27 cellular contexts compared by ENCODE assay signal in genomic region chr22:44616882-44617655, GRCh38.
DNase-seq lines count a peak whose midpoint lies in the region; ATAC-seq, FAIRE-seq and TF ChIP-seq lines count a peak whose summit lies in the region.
"Had no signal": no experiment of that assay in that cellular context is flagged by ENCODE, and none has a peak within 500 bp of the region (broad histone marks: within the 10 kb centered on the region; RNA-seq: fewer than 3 reads in every experiment).

No MANE protein-coding gene starts in this region.

- TF ChIP-seq POLR2A in GM12891 (IDR thresholded peaks at IDR 0.05; ENCODE audit: low read depth, low read length): no peak

- H3K27me3 ChIP-seq in endodermal cell (ENCODE audit: control insufficient read depth, insufficient read depth, low read length, poor library complexity, severe bottlenecking) (no peaks in the 10 kb centered on the region), lower lobe of right lung (ENCODE audit: low read depth) (peaks cover 24% of the 10 kb centered on the region), aorta (ENCODE audit: control insufficient read depth in 1 of 2, insufficient read depth in 2 of 2, low read length in 1 of 2) (no peaks in the 10 kb centered on the region)
- H3K27me3 ChIP-seq: Peyer's patch, testis had no signal

- H3K4me1 Mint-ChIP-seq in endodermal cell (no peaks in the 10 kb centered on the region), T-helper 17 cell (peaks cover 2% of the 10 kb centered on the region)
- H3K4me1 Mint-ChIP-seq: stimulated activated effector memory CD8-positive, alpha-beta T cell treated with anti-CD3 and anti-CD28 coated beads, Interleukin-12 subunit alpha, Interleukin-12 subunit beta, amount 100 ng/mL, for 72 hours had no signal

- FAIRE-seq in GM12891 (lab: Jason Lieb, UNC) (peak; percentile 90), HTR-8/SVneo (lab: Jason Lieb, UNC) (peak; percentile 99)
- FAIRE-seq: GM12878, GM19239 had no signal

- H3K9me3 Mint-ChIP-seq in endodermal cell: peaks cover 23% of the 10 kb centered on the region

- H3K4me1 ChIP-seq in endodermal cell (ENCODE audit: control insufficient read depth, insufficient read depth, low read length) (no peaks in the 10 kb centered on the region), lower lobe of right lung (peaks cover 8% of the 10 kb centered on the region), aorta (ENCODE audit: control insufficient read depth in 1 of 2, insufficient read depth in 2 of 2, low read length in 2 of 2) (no peaks in the 10 kb centered on the region)
- H3K4me1 ChIP-seq: psoas muscle, testis had no signal

- DNase-seq in GM12891 (ENCODE audit: insufficient read length, low spot score) (no peak), HTR-8/SVneo (ENCODE audit: insufficient read length, low spot score) (no peak), endodermal cell (peak; percentile 49), lower lobe of right lung (peak; percentile 37), T-helper 17 cell (no peak), aorta (no peak), NCI-H2171 treated with DMSO at 0.1 percent for 48 hours (lab: John Stamatoyannopoulos, UW) (no peak), D341Med (ENCODE audit: low spot score) (no peak)
- DNase-seq: activated naive CD4-positive, alpha-beta T cell treated with anti-CD3 and anti-CD28 coated beads for 36 hours; activated T-cell treated with anti-CD3 and anti-CD28 coated beads, Interleukin-2, amount 50 U/mL, for 1 hour; amygdala; central memory CD4-positive, alpha-beta T cell; dorsolateral prefrontal cortex; NCI-H1105; NCI-H2081; NK-92 treated with Interleukin-12 subunit alpha and Interleukin-12 subunit beta, amount 100 ng/mL, for 24 hours; Peyer's patch; stimulated activated CD4-positive, alpha-beta T cell treated with anti-CD3 and anti-CD28 coated beads, Interleukin-1b, Interleukin-23, amount 100 ng/mL, for 48 hours; testis had no signal

- H3K36me3 Mint-ChIP-seq in endodermal cell (ENCODE audit: low read depth) (no peaks in the 10 kb centered on the region), T-helper 17 cell (ENCODE audit: low read depth) (no peaks in the 10 kb centered on the region)
- H3K36me3 Mint-ChIP-seq: stimulated activated effector memory CD8-positive, alpha-beta T cell treated with anti-CD3 and anti-CD28 coated beads, Interleukin-12 subunit alpha, Interleukin-12 subunit beta, amount 100 ng/mL, for 72 hours had no signal

- H3K36me3 ChIP-seq in endodermal cell (ENCODE audit: control insufficient read depth, insufficient read depth, low read length): no peaks in the 10 kb centered on the region
- no peaks in the 10 kb centered on the region for H3K36me3 ChIP-seq in lower lobe of right lung
- no peaks in the 10 kb centered on the region for H3K36me3 ChIP-seq in aorta (ENCODE audit: control insufficient read depth in 1 of 2, insufficient read depth in 2 of 2, low read length in 1 of 2)
- H3K36me3 ChIP-seq: neutrophil, Peyer's patch had no signal

- H3K9ac ChIP-seq in endodermal cell (ENCODE audit: extremely low read depth, low read length, poor library complexity, severe bottlenecking): no peak overlapping the region

- H3K27ac Mint-ChIP-seq in endodermal cell (no peak overlapping the region), T-helper 17 cell (no peak overlapping the region)
- H3K27ac Mint-ChIP-seq: activated naive CD4-positive, alpha-beta T cell treated with anti-CD3 and anti-CD28 coated beads for 36 hours; stimulated activated effector memory CD8-positive, alpha-beta T cell treated with anti-CD3 and anti-CD28 coated beads, Interleukin-12 subunit alpha, Interleukin-12 subunit beta, amount 100 ng/mL, for 72 hours had no signal

- intact Hi-C loops in lower lobe of right lung (cut with DNase I) (no loop called here), aorta (cut with DNase I) (no loop called here)

- ATAC-seq in lower lobe of right lung (no peak), T-helper 17 cell (no peak), aorta (ENCODE audit: low FRiP score) (no peak)
- ATAC-seq: GM12878; stimulated activated effector memory CD8-positive, alpha-beta T cell treated with anti-CD3 and anti-CD28 coated beads, Interleukin-12 subunit alpha, Interleukin-12 subunit beta, amount 100 ng/mL, for 72 hours had no signal

- H3K27ac ChIP-seq in endodermal cell (ENCODE audit: low read depth, low read length) (no peak overlapping the region), lower lobe of right lung (no peak overlapping the region), aorta (ENCODE audit: low read depth in 1 of 2, low read length in 2 of 2) (no peak overlapping the region)
- H3K27ac ChIP-seq: dorsolateral prefrontal cortex, neutrophil, Peyer's patch, psoas muscle, SK-N-MC, skin epidermis, testis had no signal

- H3K27me3 Mint-ChIP-seq in endodermal cell (ENCODE audit: insufficient read depth): peaks cover 5% of the 10 kb centered on the region
- H3K27me3 Mint-ChIP-seq in T-helper 17 cell: peaks cover 4% of the 10 kb centered on the region

- TF ChIP-seq CTCF in endodermal cell (conservative IDR thresholded peaks at IDR 0.05) (no peak), lower lobe of right lung (IDR thresholded peaks at IDR 0.05) (no peak)

- 85% methylated on average over 19 of the region's 19 CpGs; no CpG with 5 or more reads in 1 of the 2 experiments for WGBS in endodermal cell (ENCODE audit: insufficient coverage in 1 of 2, insufficient read length in 1 of 2), 2 experiments
- WGBS in aorta, 2 donors: 70 to 82% methylated on average over 15 to 19 of the region's 19 CpGs

- H3K4me3 Mint-ChIP-seq in endodermal cell: no peak overlapping the region
- no peak overlapping the region for H3K4me3 Mint-ChIP-seq in T-helper 17 cell
- H3K4me3 Mint-ChIP-seq: activated naive CD4-positive, alpha-beta T cell treated with anti-CD3 and anti-CD28 coated beads for 36 hours; stimulated activated effector memory CD8-positive, alpha-beta T cell treated with anti-CD3 and anti-CD28 coated beads, Interleukin-12 subunit alpha, Interleukin-12 subunit beta, amount 100 ng/mL, for 72 hours had no signal

- H3K9me3 ChIP-seq in endodermal cell (ENCODE audit: control insufficient read depth, low read length) (peaks cover 14% of the 10 kb centered on the region), lower lobe of right lung (peaks cover 31% of the 10 kb centered on the region), T-helper 17 cell (ENCODE audit: control insufficient read depth, low read length, poor library complexity, severe bottlenecking) (no peaks in the 10 kb centered on the region), aorta (ENCODE audit: control insufficient read depth, low read length) (peaks cover 4% of the 10 kb centered on the region)
- H3K9me3 ChIP-seq: neutrophil, testis had no signal

- no peak overlapping the region for H3K4me3 ChIP-seq in endodermal cell (ENCODE audit: low read length)
- H3K4me3 ChIP-seq in lower lobe of right lung: no peak overlapping the region
- H3K4me3 ChIP-seq in aorta (ENCODE audit: low read length in 2 of 2): no peak overlapping the region
- H3K4me3 ChIP-seq: dorsolateral prefrontal cortex, GM12878, lung, Peyer's patch, psoas muscle, SK-N-MC, skin epidermis, testis had no signal

TF ChIP-seq in GM12891, 5 proteins besides CTCF, POLR2A, EP300 and RAD21:
- no peak for TF ChIP-seq PAX5 (IDR thresholded peaks at IDR 0.05; ENCODE audit: insufficient read depth, low read length, severe bottlenecking)
- no peak for TF ChIP-seq TAF1 (IDR thresholded peaks at IDR 0.05; ENCODE audit: low read depth, low read length)
- no peak for TF ChIP-seq POLR2AphosphoS5 (IDR thresholded peaks at IDR 0.05; ENCODE audit: low read depth, low read length)
- TF ChIP-seq POU2F2 (IDR thresholded peaks at IDR 0.05; ENCODE audit: low read depth, low read length): no peak
- no peak for TF ChIP-seq SPI1 (IDR thresholded peaks at IDR 0.05; ENCODE audit: low read depth, low read length)

Comparison
In these comparisons a context has a peak if more than half of its experiments do, and no peak if none do; other contexts are left out.
1. DNase-seq: peak in endodermal cell (single experiment) and lower lobe of right lung (single experiment); none in GM12891 (single experiment), HTR-8/SVneo (single experiment), T-helper 17 cell (0 of 3), aorta (0 of 2), NCI-H2171 treated with DMSO at 0.1 percent for 48 hours (single experiment) and D341Med (single experiment).